31 cellular contexts compared by ENCODE assay signal in the genomic region with DNA sequence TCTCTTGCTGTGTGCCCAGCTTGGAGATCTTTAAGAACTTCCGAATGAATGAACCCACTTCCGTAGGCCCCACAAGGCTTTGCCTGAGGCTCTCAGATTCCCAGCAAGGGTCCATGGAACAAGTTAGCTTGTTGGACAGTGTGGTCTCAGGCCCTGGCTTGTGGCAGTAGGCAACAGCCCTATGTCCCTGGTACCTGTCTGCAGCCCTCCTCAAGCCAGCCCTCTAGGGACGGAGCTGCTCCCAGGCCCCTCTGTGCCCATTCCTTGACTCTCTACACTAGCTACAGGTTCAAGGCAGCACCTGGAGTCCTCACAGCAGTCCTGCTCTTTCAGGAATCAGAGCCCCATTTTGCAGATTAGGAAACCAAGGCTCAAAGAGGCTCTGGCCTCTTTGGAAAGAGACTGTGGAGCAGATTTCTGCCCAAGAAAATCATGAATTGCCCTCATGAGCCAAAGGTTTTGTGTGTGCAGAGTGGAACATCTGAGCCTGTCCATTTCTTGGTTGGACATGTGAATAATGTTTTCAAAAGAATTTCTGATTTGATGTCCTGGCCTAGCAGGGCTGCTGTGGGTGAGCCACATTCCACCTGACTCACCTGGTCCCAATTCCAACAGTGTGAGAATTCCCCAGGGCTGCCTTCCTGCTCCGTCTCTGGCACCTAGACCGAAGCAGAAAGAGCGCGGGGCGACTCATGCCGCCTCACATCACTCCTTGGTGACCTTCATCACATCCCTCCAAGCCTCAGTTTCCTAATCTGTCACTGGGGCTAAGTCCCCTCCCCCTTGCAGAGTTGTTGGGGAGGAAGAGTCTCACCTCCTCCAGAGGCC.
"Had no signal": no experiment of that assay in that cellular context is flagged by ENCODE, and none has a peak within 500 bp of the region (broad histone marks: within the 10 kb centered on the region; RNA-seq: fewer than 3 reads in every experiment).

No MANE protein-coding gene starts in this region.

- H3K36me3 Mint-ChIP-seq: activated CD4-positive, alpha-beta memory T cell treated with anti-CD3 and anti-CD28 coated beads for 36 hours; stimulated activated memory B cell treated with anti-CD40 and anti-IgM and Interleukin-4, amounts not matched to agents 10 μg/mL and 1 μg/mL and 100 μg/mL, for 72 hours had no signal

- H3K4me1 ChIP-seq: upper lobe of right lung had no signal

- H3K4me3 Mint-ChIP-seq: activated CD4-positive, alpha-beta memory T cell treated with anti-CD3 and anti-CD28 coated beads for 36 hours; activated CD4-positive, alpha-beta T cell treated with anti-CD3 and anti-CD28 coated beads, Interleukin-2, amount 10 ng/mL, durations not matched to agents 24 days and 14 days; activated T-cell treated with anti-CD3 and anti-CD28 coated beads, Interleukin-2, amount 50 U/mL, for 4 hours; activated T-helper 17 cell treated with anti-CD3 and anti-CD28 coated beads, Interleukin-2, amount 50 U/mL, for 72 hours; nephron; stimulated activated memory B cell treated with anti-CD40 and anti-IgM and Interleukin-4, amounts not matched to agents 10 μg/mL and 1 μg/mL and 100 μg/mL, for 72 hours; T-helper 1 cell treated with Interleukin-12 subunit alpha and Interleukin-12 subunit beta and Interleukin-4 antibody, amounts not matched to agents 30 μg/mL and 1 μg/mL, for 36 hours had no signal

- H3K27ac Mint-ChIP-seq: activated CD4-positive, alpha-beta memory T cell treated with anti-CD3 and anti-CD28 coated beads for 36 hours; activated CD4-positive, alpha-beta T cell treated with anti-CD3 and anti-CD28 coated beads, Interleukin-2, amount 10 ng/mL, durations not matched to agents 24 days and 14 days; activated T-helper 17 cell treated with anti-CD3 and anti-CD28 coated beads, Interleukin-2, amount 50 U/mL, for 72 hours; nephron; stimulated activated memory B cell treated with anti-CD40 and anti-IgM and Interleukin-4, amounts not matched to agents 10 μg/mL and 1 μg/mL and 100 μg/mL, for 72 hours; T-helper 1 cell treated with Interleukin-12 subunit alpha and Interleukin-12 subunit beta and Interleukin-4 antibody, amounts not matched to agents 30 μg/mL and 1 μg/mL, for 36 hours had no signal

- H3K4me3 ChIP-seq: heart right ventricle, left ventricle myocardium inferior, ovary, prostate gland, sigmoid colon, stomach, thyroid gland, upper lobe of right lung had no signal

- H3K9me3 ChIP-seq: neutrophil, ovary, prostate gland, sigmoid colon, stomach, thyroid gland, upper lobe of right lung had no signal

- H3K27ac ChIP-seq: brain microvascular endothelial cell, heart right ventricle, left ventricle myocardium inferior, neutrophil, ovary, prostate gland, sigmoid colon, stomach, thyroid gland, upper lobe of right lung had no signal

- ATAC-seq: activated T-cell treated with anti-CD3 and anti-CD28 coated beads, Interleukin-2, amount 50 U/mL, for 4 hours; activated T-helper 17 cell treated with anti-CD3 and anti-CD28 coated beads, Interleukin-2, amount 50 U/mL, for 72 hours; esophagus mucosa; heart right ventricle; stimulated activated memory B cell treated with anti-CD40 and anti-IgM and Interleukin-4, amounts not matched to agents 10 μg/mL and 1 μg/mL and 100 μg/mL, for 72 hours; upper lobe of right lung had no signal

- DNase-seq: activated CD4-positive, alpha-beta memory T cell treated with anti-CD3 and anti-CD28 coated beads for 36 hours; activated CD4-positive, CD25-positive, alpha-beta regulatory T cell treated with anti-CD3 and anti-CD28 coated beads, Interleukin-2, amount 50 U/mL, for 72 hours; activated CD8-positive, alpha-beta memory T cell treated with anti-CD3 and anti-CD28 coated beads, Interleukin-2, amount 50 U/mL, for 48 hours; activated gamma-delta T cell treated with Interleukin-2 at 50 U/mL for 16 hours; activated naive CD4-positive, alpha-beta T cell treated with anti-CD3 and anti-CD28 coated beads, Interleukin-2, amount 50 U/mL, for 16 hours; activated T-cell treated with anti-CD3 and anti-CD28 coated beads, Interleukin-2, amount 50 U/mL, for 4 hours; amniotic stem cell; brain microvascular endothelial cell; central memory CD4-positive, alpha-beta T cell; foreskin melanocyte; heart right ventricle; kidney glomerular epithelial cell; left ventricle myocardium inferior; ovary; retina; sigmoid colon; small intestine; stimulated activated CD4-positive, alpha-beta T cell treated with anti-CD3 and anti-CD28 coated beads, Interleukin-4, amount 100 ng/mL, for 4 hours; stimulated activated CD8-positive, alpha-beta memory T cell treated with anti-CD3 and anti-CD28 coated beads, Interleukin-4, amount 100 ng/mL, for 48 hours; stomach; T-helper 9 cell; thyroid gland had no signal

- H3K36me3 ChIP-seq: brain microvascular endothelial cell, heart right ventricle, left ventricle myocardium inferior, neutrophil, ovary, prostate gland, sigmoid colon, stomach, thyroid gland, upper lobe of right lung had no signal

- H3K9me3 Mint-ChIP-seq: activated CD4-positive, alpha-beta memory T cell treated with anti-CD3 and anti-CD28 coated beads for 36 hours; activated CD4-positive, alpha-beta T cell treated with anti-CD3 and anti-CD28 coated beads, Interleukin-2, amount 10 ng/mL, durations not matched to agents 24 days and 14 days; activated T-cell treated with anti-CD3 and anti-CD28 coated beads, Interleukin-2, amount 50 U/mL, for 4 hours; activated T-helper 17 cell treated with anti-CD3 and anti-CD28 coated beads, Interleukin-2, amount 50 U/mL, for 72 hours; T-helper 1 cell treated with Interleukin-12 subunit alpha and Interleukin-12 subunit beta and Interleukin-4 antibody, amounts not matched to agents 30 μg/mL and 1 μg/mL, for 36 hours had no signal

- H3K27me3 ChIP-seq: brain microvascular endothelial cell, ovary, thyroid gland had no signal
